Comparison of ENCODE assay signal across 10 cellular contexts in the genomic region with DNA sequence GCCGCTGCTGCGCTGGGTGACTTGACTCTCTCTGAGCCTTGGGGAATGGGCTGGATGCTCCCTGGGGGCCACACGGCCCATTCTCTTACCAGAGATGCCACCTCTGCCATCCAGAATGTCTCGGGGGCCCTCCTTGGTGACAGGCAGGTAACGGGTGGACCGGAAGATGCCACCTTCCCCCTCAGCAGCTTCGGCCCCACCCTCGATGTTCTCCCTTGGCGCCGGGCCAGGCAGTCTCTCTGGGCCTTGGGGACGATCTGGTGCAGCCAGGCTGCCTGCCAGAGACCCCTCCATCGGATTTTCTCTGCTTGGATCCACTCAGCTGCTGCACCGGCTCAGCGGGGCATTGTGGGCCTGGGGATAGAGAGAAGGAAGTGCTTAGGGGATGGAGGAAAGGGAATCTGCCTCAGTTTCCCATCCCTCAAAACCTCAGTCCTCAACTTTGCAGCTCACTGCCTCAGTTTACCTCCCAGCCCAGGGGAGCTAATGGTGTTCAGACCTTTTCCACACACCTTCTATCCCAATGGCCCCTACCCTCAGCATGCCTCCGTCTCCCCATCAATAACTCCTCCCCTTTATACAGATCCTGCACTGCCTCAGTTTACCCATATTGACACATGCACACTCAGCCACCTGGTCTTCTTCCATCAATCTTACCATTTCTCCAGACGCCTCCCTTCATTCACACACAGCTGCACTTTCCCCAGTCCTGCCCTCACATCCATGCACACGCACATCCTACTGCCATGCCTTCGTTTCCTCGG. TPM values are rescaled to one million over a fixed set of nuclear protein-coding genes. Genes with fewer than 3 reads are reported as not detected.
A peak's percentile ranks its signal among the peaks of the same experiment; 100 is the strongest.
DNase-seq lines count a peak whose midpoint lies in the region; ATAC-seq and TF ChIP-seq lines count a peak whose summit lies in the region.
"Had no signal": no experiment of that assay in that cellular context is flagged by ENCODE, and none has a peak within 500 bp of the region (broad histone marks: within the 10 kb centered on the region; RNA-seq: fewer than 3 reads in every experiment).

No MANE protein-coding gene starts in this region.

- no peaks in the 10 kb centered on the region for H3K9me3 ChIP-seq in CD8-positive, alpha-beta T cell (ENCODE audit: low read length)
- H3K9me3 ChIP-seq in HUES48 (ENCODE audit: control insufficient read depth, insufficient read depth, low read length) (no peaks in the 10 kb centered on the region), Karpas-422 (ENCODE audit: low read length) (no peaks in the 10 kb centered on the region)

- no peak overlapping the region for H3K27ac ChIP-seq in CD8-positive, alpha-beta T cell (ENCODE audit: low read depth, low read length)
- H3K27ac ChIP-seq in HUES48 (ENCODE audit: low read depth, low read length), result no peak overlapping the region
- no peak overlapping the region for H3K27ac ChIP-seq in Karpas-422 (ENCODE audit: low read length)

- peaks cover 21% of the 10 kb centered on the region for H3K4me1 ChIP-seq in CD8-positive, alpha-beta T cell (ENCODE audit: insufficient read depth, low read length)
- H3K4me1 ChIP-seq in HUES48 (ENCODE audit: control insufficient read depth, insufficient read depth, low read length), result peaks cover 11% of the 10 kb centered on the region; the same call in 1 of the 2 replicates
- H3K4me1 ChIP-seq in Karpas-422 (ENCODE audit: low read length), result peaks cover 6% of the 10 kb centered on the region

- H3K27me3 Mint-ChIP-seq in CD8-positive, alpha-beta T cell (ENCODE audit: low read depth), result no peaks in the 10 kb centered on the region
- H3K27me3 Mint-ChIP-seq in chondrocyte (ENCODE audit: low read depth), result no peaks in the 10 kb centered on the region
- no peaks in the 10 kb centered on the region for H3K27me3 Mint-ChIP-seq in natural killer cell treated with Interleukin-12 subunit alpha and Interleukin-12 subunit beta and Interleukin-15 and Interleukin-18, amount 100 ng/mL, for 72 hours

- H3K36me3 ChIP-seq in CD8-positive, alpha-beta T cell (ENCODE audit: insufficient read depth, low read length), result peaks cover 10% of the 10 kb centered on the region
- no peaks in the 10 kb centered on the region for H3K36me3 ChIP-seq in HUES48 (ENCODE audit: control insufficient read depth, insufficient read depth, low read length)
- H3K36me3 ChIP-seq in Karpas-422 (ENCODE audit: insufficient read depth, low read length), result no peaks in the 10 kb centered on the region

- no peaks in the 10 kb centered on the region for H3K79me2 ChIP-seq in Karpas-422 (ENCODE audit: low read length)

- no peak for ATAC-seq in CD8-positive, alpha-beta T cell
- no peak for ATAC-seq in natural killer cell treated with Interleukin-12 subunit alpha and Interleukin-12 subunit beta and Interleukin-15 and Interleukin-18, amount 100 ng/mL, for 72 hours
- no peak for ATAC-seq in HG03280 (IDR thresholded peaks at IDR 0.05; ENCODE audit: unreplicated experiment)

- H4K20me1 ChIP-seq in Karpas-422 (ENCODE audit: insufficient read depth, low read depth, low read length), result 0 out of 2 replicates have a peak, but pooled peaks cover 5% of the 10 kb centered on the region

- peaks cover 29% of the 10 kb centered on the region for H3K36me3 Mint-ChIP-seq in CD8-positive, alpha-beta T cell
- no peaks in the 10 kb centered on the region for H3K36me3 Mint-ChIP-seq in chondrocyte (ENCODE audit: low read depth)
- peaks cover 12% of the 10 kb centered on the region for H3K36me3 Mint-ChIP-seq in natural killer cell treated with Interleukin-12 subunit alpha and Interleukin-12 subunit beta and Interleukin-15 and Interleukin-18, amount 100 ng/mL, for 72 hours

- H3K27me3 ChIP-seq in CD8-positive, alpha-beta T cell (ENCODE audit: insufficient read depth, low read length), result no peaks in the 10 kb centered on the region
- H3K27me3 ChIP-seq in HUES48 (ENCODE audit: control insufficient read depth, insufficient read depth, low read length) (peaks cover 5% of the 10 kb centered on the region), Karpas-422 (ENCODE audit: low read length) (no peaks in the 10 kb centered on the region)

- no peak for DNase-seq in CD8-positive, alpha-beta T cell
- DNase-seq in chondrocyte (ENCODE audit: low spot score), result no peak
- DNase-seq in natural killer cell treated with Interleukin-12 subunit alpha and Interleukin-12 subunit beta and Interleukin-15 and Interleukin-18, amount 100 ng/mL, for 72 hours (ENCODE audit: low spot score), result no peak
- no peak for DNase-seq in KBM-7
- DNase-seq in activated effector memory CD4-positive, alpha-beta T cell treated with Interleukin-2 at 50 U/mL for 16 hours, result no peak
- DNase-seq in Karpas-422, result no peak
- DNase-seq: NCI-H774 had no signal

- H3K4me3 Mint-ChIP-seq in CD8-positive, alpha-beta T cell, result peak overlapping the region; percentile 76
- H3K4me3 Mint-ChIP-seq in chondrocyte (ENCODE audit: unreplicated experiment), result peak overlapping the region; percentile 69
- H3K4me3 Mint-ChIP-seq in natural killer cell treated with Interleukin-12 subunit alpha and Interleukin-12 subunit beta and Interleukin-15 and Interleukin-18, amount 100 ng/mL, for 72 hours, result peak overlapping the region; percentile 55

- intact Hi-C loops in CD8-positive, alpha-beta T cell (cut with DNase I, micrococcal nuclease), result no loop called here

- no peak overlapping the region for H3K4me3 ChIP-seq in CD8-positive, alpha-beta T cell (ENCODE audit: low read depth, low read length)
- H3K4me3 ChIP-seq in HUES48 (ENCODE audit: low read depth, low read length) (peak overlapping the region; percentile 72; the same call in 1 of the 2 replicates), Karpas-422 (ENCODE audit: low read length) (no peak overlapping the region)

- peaks cover 23% of the 10 kb centered on the region for H3K4me1 Mint-ChIP-seq in CD8-positive, alpha-beta T cell (ENCODE audit: low read depth)
- H3K4me1 Mint-ChIP-seq in chondrocyte (ENCODE audit: low read depth), result peaks cover 18% of the 10 kb centered on the region
- H3K4me1 Mint-ChIP-seq in natural killer cell treated with Interleukin-12 subunit alpha and Interleukin-12 subunit beta and Interleukin-15 and Interleukin-18, amount 100 ng/mL, for 72 hours (ENCODE audit: low read depth in 2 of 2), result peaks cover 23 to 28% of the 10 kb centered on the region in 2 donors

- H3K27ac Mint-ChIP-seq in CD8-positive, alpha-beta T cell, result peak overlapping the region; percentile 37
- peak overlapping the region; percentile 77 for H3K27ac Mint-ChIP-seq in chondrocyte (ENCODE audit: unreplicated experiment)
- H3K27ac Mint-ChIP-seq in natural killer cell treated with Interleukin-12 subunit alpha and Interleukin-12 subunit beta and Interleukin-15 and Interleukin-18, amount 100 ng/mL, for 72 hours, result peak overlapping the region in 1 of 2 donors; percentile 57

- in situ Hi-C loops in KBM-7 (cut with MboI; ENCODE audit: low pct_unique_long_range_greater_than_20kb, low sequenced_read_pairs), result no loop called here

- H3K9ac ChIP-seq in HUES48 (ENCODE audit: low read depth, low read length), result no peak overlapping the region
- H3K9ac ChIP-seq in Karpas-422 (ENCODE audit: low read length), result no peak overlapping the region

- H2AFZ ChIP-seq in Karpas-422 (ENCODE audit: low read length), result no peak overlapping the region

- TF ChIP-seq CTCF in CD8-positive, alpha-beta T cell (IDR thresholded peaks at IDR 0.05), result no peak
- TF ChIP-seq CTCF in chondrocyte (IDR thresholded peaks at IDR 0.05), result no peak

- CTCF ChIA-PET in CD8-positive, alpha-beta T cell (lab: Charles Lee), result interaction anchor here (0.6 to 1.9 kb wide), 4 partner anchors 26 to 261 kb away, joined by 3 to 5 read pairs (median 4); no protein-coding TSS in a partner anchor

- H3K9me2 ChIP-seq in Karpas-422 (replicated peaks; ENCODE audit: insufficient read depth, low read length), result no peaks in the 10 kb centered on the region; the same call in 1 of the 2 replicates

- H3K4me2 ChIP-seq in Karpas-422 (ENCODE audit: low read depth, low read length, poor library complexity, severe bottlenecking), result no peak overlapping the region

- POLR2A ChIA-PET in CD8-positive, alpha-beta T cell (lab: Charles Lee), result interaction anchor here (0.5 to 1.2 kb wide), 5 partner anchors 11 to 1281 kb away, joined by 3 to 4 read pairs (median 3); a partner anchor contains a TSS

- H3K9me3 Mint-ChIP-seq in CD8-positive, alpha-beta T cell, result no peaks in the 10 kb centered on the region
- H3K9me3 Mint-ChIP-seq in chondrocyte (ENCODE audit: low read depth), result no peaks in the 10 kb centered on the region
- H3K9me3 Mint-ChIP-seq in natural killer cell treated with Interleukin-12 subunit alpha and Interleukin-12 subunit beta and Interleukin-15 and Interleukin-18, amount 100 ng/mL, for 72 hours, result peaks cover 3% of the 10 kb centered on the region

RNA-seq across cellular contexts. Expression of a gene that starts 1.6 kb away (rescaled TPM):
- 10 to 100 TPM; 16.4 to 20.1 TPM for total RNA-seq in CD8-positive, alpha-beta T cell
- 50.6 to 54.0 TPM (median 52.4 TPM) in 3 replicates for total RNA-seq in chondrocyte
- total RNA-seq in natural killer cell treated with Interleukin-12 subunit alpha and Interleukin-12 subunit beta and Interleukin-15 and Interleukin-18, amount 100 ng/mL, for 72 hours, result 10 to 100 TPM; 27.3 to 46.3 TPM
- 5.3 and 5.4 TPM in 2 replicates for total RNA-seq in Karpas-422 (2014; rRNA removed; shearing (Covaris generic); ENCODE audit: low replicate concordance)

RNA-seq across cellular contexts. Expression of a gene that starts 16.1 kb away (rescaled TPM):
- 10 to 100 TPM; 80.0 to 83.1 TPM for total RNA-seq in CD8-positive, alpha-beta T cell
- total RNA-seq in chondrocyte, result 0.05 TPM in 1 of 3 replicates, not detected in the others
- total RNA-seq in natural killer cell treated with Interleukin-12 subunit alpha and Interleukin-12 subunit beta and Interleukin-15 and Interleukin-18, amount 100 ng/mL, for 72 hours, result 100 to 1,000 TPM; 129 to 158 TPM
- total RNA-seq in Karpas-422 (2014; rRNA removed; shearing (Covaris generic); ENCODE audit: low replicate concordance), result 4.0 and 27.1 TPM in 2 replicates

RNA-seq across cellular contexts. Expression of a gene that starts 29.4 kb away (rescaled TPM):
- 100 to 1,000 TPM; 174 to 199 TPM for total RNA-seq in CD8-positive, alpha-beta T cell
- 69.5 to 103 TPM (median 76.0 TPM) in 3 replicates for total RNA-seq in chondrocyte
- 100 to 1,000 TPM in 1 of 2 donors, 10 to 100 TPM in 1; 72.8 to 123 TPM for total RNA-seq in natural killer cell treated with Interleukin-12 subunit alpha and Interleukin-12 subunit beta and Interleukin-15 and Interleukin-18, amount 100 ng/mL, for 72 hours
- total RNA-seq in Karpas-422 (2014; rRNA removed; shearing (Covaris generic); ENCODE audit: low replicate concordance), result 82.4 and 108 TPM in 2 replicates

RNA-seq across cellular contexts. Expression of a gene that starts 31.1 kb away (rescaled TPM):
- not detected for total RNA-seq in CD8-positive, alpha-beta T cell
- total RNA-seq in chondrocyte, result not detected in 3 replicates
- total RNA-seq in natural killer cell treated with Interleukin-12 subunit alpha and Interleukin-12 subunit beta and Interleukin-15 and Interleukin-18, amount 100 ng/mL, for 72 hours, result not detected
- total RNA-seq in Karpas-422 (2014; rRNA removed; shearing (Covaris generic); ENCODE audit: low replicate concordance), result not detected in 2 replicates
- total RNA-seq: cerebellum had no signal
